2 cellular contexts compared by ENCODE assay signal in the genomic region with DNA sequence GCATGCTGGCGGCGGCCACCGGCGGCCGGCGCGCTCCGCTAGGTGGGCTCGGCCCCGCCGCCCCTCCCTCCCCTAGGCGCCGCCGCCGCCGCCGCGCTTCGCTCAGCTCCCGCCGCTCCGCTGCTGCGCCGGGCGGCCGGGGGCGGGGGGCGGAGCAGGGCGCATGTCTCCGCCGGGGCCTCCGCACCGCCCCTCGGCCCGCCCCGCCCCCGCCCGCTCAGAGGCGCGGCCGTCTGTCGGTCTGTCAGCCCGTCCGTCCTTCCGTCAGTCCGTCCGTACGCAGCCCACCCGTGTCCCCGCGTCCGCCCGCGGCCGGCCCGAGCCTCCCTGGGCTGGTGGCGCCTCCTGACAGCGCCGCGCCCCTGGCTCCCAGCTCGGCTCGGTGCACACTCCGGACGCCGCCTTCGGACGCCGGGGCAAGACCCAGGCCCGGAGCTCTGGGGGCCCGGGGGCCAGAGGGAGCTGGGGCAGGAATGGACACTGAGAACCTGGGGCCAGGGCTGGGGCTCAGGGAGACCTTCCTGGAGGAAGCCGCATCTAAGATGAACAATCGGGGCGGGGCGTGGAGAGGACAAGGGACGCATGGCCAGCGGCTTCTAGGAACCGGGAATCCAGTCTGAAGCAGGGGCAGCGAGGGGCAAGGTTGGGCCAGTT.
A peak's percentile ranks its signal among the peaks of the same experiment; 100 is the strongest.
TF ChIP-seq lines count a peak whose summit lies in the region.

GPR153 (minus strand) TSS at position 138 of the 654 bp plus-strand sequence. CDS start 6,193 bp downstream, outside the sequence.

TF ChIP-seq in HCT116, 20 proteins besides CTCF, POLR2A, EP300 and RAD21 (continued from another document):
- TF ChIP-seq, protein P1, sequence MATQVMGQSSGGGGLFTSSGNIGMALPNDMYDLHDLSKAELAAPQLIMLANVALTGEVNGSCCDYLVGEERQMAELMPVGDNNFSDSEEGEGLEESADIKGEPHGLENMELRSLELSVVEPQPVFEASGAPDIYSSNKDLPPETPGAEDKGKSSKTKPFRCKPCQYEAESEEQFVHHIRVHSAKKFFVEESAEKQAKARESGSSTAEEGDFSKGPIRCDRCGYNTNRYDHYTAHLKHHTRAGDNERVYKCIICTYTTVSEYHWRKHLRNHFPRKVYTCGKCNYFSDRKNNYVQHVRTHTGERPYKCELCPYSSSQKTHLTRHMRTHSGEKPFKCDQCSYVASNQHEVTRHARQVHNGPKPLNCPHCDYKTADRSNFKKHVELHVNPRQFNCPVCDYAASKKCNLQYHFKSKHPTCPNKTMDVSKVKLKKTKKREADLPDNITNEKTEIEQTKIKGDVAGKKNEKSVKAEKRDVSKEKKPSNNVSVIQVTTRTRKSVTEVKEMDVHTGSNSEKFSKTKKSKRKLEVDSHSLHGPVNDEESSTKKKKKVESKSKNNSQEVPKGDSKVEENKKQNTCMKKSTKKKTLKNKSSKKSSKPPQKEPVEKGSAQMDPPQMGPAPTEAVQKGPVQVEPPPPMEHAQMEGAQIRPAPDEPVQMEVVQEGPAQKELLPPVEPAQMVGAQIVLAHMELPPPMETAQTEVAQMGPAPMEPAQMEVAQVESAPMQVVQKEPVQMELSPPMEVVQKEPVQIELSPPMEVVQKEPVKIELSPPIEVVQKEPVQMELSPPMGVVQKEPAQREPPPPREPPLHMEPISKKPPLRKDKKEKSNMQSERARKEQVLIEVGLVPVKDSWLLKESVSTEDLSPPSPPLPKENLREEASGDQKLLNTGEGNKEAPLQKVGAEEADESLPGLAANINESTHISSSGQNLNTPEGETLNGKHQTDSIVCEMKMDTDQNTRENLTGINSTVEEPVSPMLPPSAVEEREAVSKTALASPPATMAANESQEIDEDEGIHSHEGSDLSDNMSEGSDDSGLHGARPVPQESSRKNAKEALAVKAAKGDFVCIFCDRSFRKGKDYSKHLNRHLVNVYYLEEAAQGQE (IDR thresholded peaks at IDR 0.05; ENCODE audit: low read depth): no peak
- no peak for TF ChIP-seq FOSL1 (IDR thresholded peaks at IDR 0.05; ENCODE audit: low read depth)
- no peak for TF ChIP-seq CBX3 (IDR thresholded peaks at IDR 0.05; ENCODE audit: low read depth)
- no peak for TF ChIP-seq EZH2phosphoT487 (IDR thresholded peaks at IDR 0.05; ENCODE audit: borderline replicate concordance)
- TF ChIP-seq POLR2AphosphoS5 (IDR thresholded peaks at IDR 0.05; ENCODE audit: low read depth, low read length): no peak
- TF ChIP-seq SP1 (IDR thresholded peaks at IDR 0.05; ENCODE audit: low read depth): no peak
- TF ChIP-seq, protein P2, sequence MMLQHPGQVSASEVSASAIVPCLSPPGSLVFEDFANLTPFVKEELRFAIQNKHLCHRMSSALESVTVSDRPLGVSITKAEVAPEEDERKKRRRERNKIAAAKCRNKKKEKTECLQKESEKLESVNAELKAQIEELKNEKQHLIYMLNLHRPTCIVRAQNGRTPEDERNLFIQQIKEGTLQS (IDR thresholded peaks at IDR 0.05): no peak
- no peak for TF ChIP-seq EGR1 (IDR thresholded peaks at IDR 0.05; ENCODE audit: low read depth)
- no peak for TF ChIP-seq ZFX (IDR thresholded peaks at IDR 0.05)
- no peak for TF ChIP-seq ZBTB33 (IDR thresholded peaks at IDR 0.05; ENCODE audit: extremely low read depth, insufficient replicate concordance, low read length)
- TF ChIP-seq ELF1 (IDR thresholded peaks at IDR 0.05; ENCODE audit: borderline replicate concordance, low read depth): no peak
- TF ChIP-seq TCF7L2 (IDR thresholded peaks at IDR 0.05; ENCODE audit: borderline replicate concordance, extremely low read depth, insufficient read depth, insufficient read length): no peak
- no peak for TF ChIP-seq MAX (IDR thresholded peaks at IDR 0.05)

TF ChIP-seq in SK-N-SH, 30 proteins besides CTCF, POLR2A, EP300 and RAD21 (continued from another document):
- TF ChIP-seq PBX3 (IDR thresholded peaks at IDR 0.05): 0 out of 2 replicates have a peak, but pooled peaks have one; percentile 15
- no peak for TF ChIP-seq YY1 (IDR thresholded peaks at IDR 0.05; ENCODE audit: low read depth)
TF ChIP-seq in SK-N-SH: peak in this region for 2.
